Comparison of ENCODE assay signal across 8 cellular contexts in genomic region chr4:6332042-6332668, GRCh38.
DNase-seq lines count a peak whose midpoint lies in the region; ATAC-seq and TF ChIP-seq lines count a peak whose summit lies in the region.

No MANE protein-coding gene starts in this region.

- ATAC-seq in gastroesophageal sphincter (no peak), HG03565 (IDR thresholded peaks at IDR 0.05; ENCODE audit: unreplicated experiment) (no peak), GM18511 (IDR thresholded peaks at IDR 0.05; ENCODE audit: unreplicated experiment) (no peak)
- no peak for ATAC-seq in stimulated activated naive B cell treated with anti-CD40 and anti-IgM and Interleukin-4, amounts not matched to agents 10 μg/mL and 1 μg/mL and 100 μg/mL, for 72 hours (replicated peaks)

- H3K4me3 ChIP-seq in gastroesophageal sphincter (no peak overlapping the region), spleen (no peak overlapping the region)

- H3K9me3 Mint-ChIP-seq in stimulated activated naive B cell treated with anti-CD40 and anti-IgM and Interleukin-4, amounts not matched to agents 10 μg/mL and 1 μg/mL and 100 μg/mL, for 72 hours: peaks cover 0 to 3% of the 10 kb centered on the region in 2 donors

- intact Hi-C loops in spleen (cut with DNase I; ENCODE audit: low total_unique reads): loop anchor here (5.0 kb wide), 1 partner anchor 215 kb away; no protein-coding TSS in a partner anchor

- H3K9me3 ChIP-seq in gastroesophageal sphincter: peaks cover 0 to 11% (median 0%) of the 10 kb centered on the region in 3 donors
- peaks cover 0 to 15% (median 6%) of the 10 kb centered on the region in 8 donors for H3K9me3 ChIP-seq in spleen

- WGBS in gastroesophageal sphincter (ENCODE audit: low coverage in 1 of 2), 2 donors: 40% methylated on average over 2 of the region's 18 CpGs; no CpG with 5 or more reads in 1 of the 2 donors
- 43 to 52% (median 48%) methylated on average over 18 of the region's 18 CpGs for WGBS in spleen, 5 donors

- H3K4me1 ChIP-seq in gastroesophageal sphincter: no peaks in the 10 kb centered on the region
- peaks cover 0 to 4% (median 4%) of the 10 kb centered on the region in 6 donors for H3K4me1 ChIP-seq in spleen

- peaks cover 3 to 5% of the 10 kb centered on the region in 2 donors for H3K4me1 Mint-ChIP-seq in stimulated activated naive B cell treated with anti-CD40 and anti-IgM and Interleukin-4, amounts not matched to agents 10 μg/mL and 1 μg/mL and 100 μg/mL, for 72 hours

- peaks cover 70% of the 10 kb centered on the region for H3K27me3 ChIP-seq in gastroesophageal sphincter
- H3K27me3 ChIP-seq in spleen (replicated peaks in 1 of 7): peaks cover 0 to 83% (median 23%) of the 10 kb centered on the region in 7 donors

- no peaks in the 10 kb centered on the region for H3K36me3 Mint-ChIP-seq in stimulated activated naive B cell treated with anti-CD40 and anti-IgM and Interleukin-4, amounts not matched to agents 10 μg/mL and 1 μg/mL and 100 μg/mL, for 72 hours

- TF ChIP-seq CTCF in gastroesophageal sphincter (IDR thresholded peaks at IDR 0.05) (peak in 3 of 4 experiments; percentile 28 to 76 (median 39)), spleen (IDR thresholded peaks at IDR 0.05 in 8 of 11, conservative IDR thresholded peaks at IDR 0.05 in 3 of 11) (peak; percentile 18 to 78 (median 65))

- DNase-seq in A172 (ENCODE audit: low spot score): peak; percentile 47
- DNase-seq in ELF-1 (ENCODE audit: low read depth, low spot score): peak; percentile 86
- peak; percentile 47 for DNase-seq in SK-N-DZ (ENCODE audit: low spot score)
- no peak for DNase-seq in spleen
- no peak for DNase-seq in stimulated activated naive B cell treated with anti-CD40 and anti-IgM and Interleukin-4, amounts not matched to agents 10 μg/mL and 1 μg/mL and 100 μg/mL, for 72 hours

- TF ChIP-seq EP300 in gastroesophageal sphincter (IDR thresholded peaks at IDR 0.05): no peak

- H3K27ac ChIP-seq in gastroesophageal sphincter (no peak overlapping the region), spleen (no peak overlapping the region)

- no peak overlapping the region for H3K4me3 Mint-ChIP-seq in stimulated activated naive B cell treated with anti-CD40 and anti-IgM and Interleukin-4, amounts not matched to agents 10 μg/mL and 1 μg/mL and 100 μg/mL, for 72 hours

- H3K36me3 ChIP-seq in gastroesophageal sphincter: no peaks in the 10 kb centered on the region
- H3K36me3 ChIP-seq in spleen: no peaks in the 10 kb centered on the region

- H3K27ac Mint-ChIP-seq in stimulated activated naive B cell treated with anti-CD40 and anti-IgM and Interleukin-4, amounts not matched to agents 10 μg/mL and 1 μg/mL and 100 μg/mL, for 72 hours: no peak overlapping the region

- H3K27me3 Mint-ChIP-seq in stimulated activated naive B cell treated with anti-CD40 and anti-IgM and Interleukin-4, amounts not matched to agents 10 μg/mL and 1 μg/mL and 100 μg/mL, for 72 hours: peaks cover 56% of the 10 kb centered on the region in 2 donors

- TF ChIP-seq POLR2A in gastroesophageal sphincter (IDR thresholded peaks at IDR 0.05) (no peak), spleen (IDR thresholded peaks at IDR 0.05) (no peak)

Comparison
In these comparisons a context has a peak if more than half of its experiments do, and no peak if none do; other contexts are left out.
1. DNase-seq: peak in A172 (single experiment), ELF-1 (single experiment) and SK-N-DZ (single experiment); none in spleen (single experiment) and stimulated activated naive B cell treated with anti-CD40 and anti-IgM and Interleukin-4, amounts not matched to agents 10 μg/mL and 1 μg/mL and 100 μg/mL, for 72 hours (single experiment).